15 cellular contexts compared by ENCODE assay signal in genomic region chr14:93683241-93683640, GRCh38.
DNase-seq lines count a peak whose midpoint lies in the region; ATAC-seq, FAIRE-seq and TF ChIP-seq lines count a peak whose summit lies in the region.
"Had no signal": no experiment of that assay in that cellular context is flagged by ENCODE, and none has a peak within 500 bp of the region (broad histone marks: within the 10 kb centered on the region; RNA-seq: fewer than 3 reads in every experiment).

No MANE protein-coding gene starts in this region.

- H3K36me3 ChIP-seq in DND-41 (ENCODE audit: insufficient read depth, low read length) = no peaks in the 10 kb centered on the region
- H3K36me3 ChIP-seq in OCI-LY7 (ENCODE audit: insufficient read depth, low read length) = no peaks in the 10 kb centered on the region
- H3K36me3 ChIP-seq: breast epithelium, esophagus muscularis mucosa had no signal

- H3K27ac ChIP-seq in DND-41 (ENCODE audit: low read length) (no peak overlapping the region), OCI-LY7 (ENCODE audit: low read depth, low read length, poor library complexity, severe bottlenecking) (no peak overlapping the region)
- H3K27ac ChIP-seq: breast epithelium, esophagus muscularis mucosa had no signal

- no peaks in the 10 kb centered on the region for H3K9me3 Mint-ChIP-seq in T-cell
- H3K9me3 Mint-ChIP-seq: activated T-helper 2 cell treated with anti-CD3 and anti-CD28 coated beads, Interferon-gamma antibody, Interleukin-2, Interleukin-4, amounts not matched to agents 10 μg/mL and 5 μg/mL and 100 μg/mL, durations not matched to agents 14 hours and 24 hours and 36 hours had no signal

- ATAC-seq in DND-41 (ENCODE audit: insufficient read depth, low read depth) = no peak
- ATAC-seq in T-cell (replicated peaks in 1 of 4) = no peak

- no peaks in the 10 kb centered on the region for H3K4me1 Mint-ChIP-seq in T-cell
- H3K4me1 Mint-ChIP-seq: activated B cell treated with CpG ODN at 0.5 μM for 24 hours, naive B cell had no signal

- POLR2A ChIA-PET in HEK293T (lab: Yijun Ruan, JAX) = no interaction called here
- POLR2A ChIA-PET in OCI-LY7 (lab: Charles Lee) = interaction anchor here (0.8 kb wide), 1 partner anchor 461 kb away, joined by 4 read pairs; no protein-coding TSS in a partner anchor
- POLR2A ChIA-PET in T-cell (lab: Charles Lee) = no interaction called here

- H3K27me3 Mint-ChIP-seq in T-cell = peaks cover 20 to 44% of the 10 kb centered on the region in 2 donors

- H3K9ac ChIP-seq in DND-41 (ENCODE audit: low read depth, low read length) = no peak overlapping the region

- CTCF ChIA-PET in HEK293T (lab: Yijun Ruan, JAX) (no interaction called here), OCI-LY7 (lab: Charles Lee; ENCODE audit: unreplicated experiment) (no interaction called here), T-cell (lab: Charles Lee) (no interaction called here)

- H3K36me3 Mint-ChIP-seq in T-cell = no peaks in the 10 kb centered on the region
- H3K36me3 Mint-ChIP-seq: naive B cell had no signal

- FAIRE-seq in GM12892 (lab: Jason Lieb, UNC) = no peak

- H2AFZ ChIP-seq in DND-41 (ENCODE audit: low read depth, low read length) (no peak overlapping the region), OCI-LY7 (ENCODE audit: low read length) (peak overlapping the region; percentile 42)

- DNase-seq in DND-41 (peak; percentile 15), HEK293T (ENCODE audit: extremely low spot score) (peak; percentile 39), OCI-LY7 (ENCODE audit: low spot score) (peak; percentile 49), germinal center (ENCODE audit: low spot score) (peak; percentile 11), T-cell (no peak), NCI-H1930 (lab: John Stamatoyannopoulos, UW) (no peak), GM12892 (ENCODE audit: insufficient read length) (no peak), Ammon's horn (ENCODE audit: low spot score) (no peak)
- DNase-seq: activated B cell treated with CpG ODN at 0.5 μM for 24 hours, islet precursor cell, KG1, naive B cell had no signal

- no peak overlapping the region for H3K4me3 Mint-ChIP-seq in T-cell
- H3K4me3 Mint-ChIP-seq: activated B cell treated with CpG ODN at 0.5 μM for 24 hours, naive B cell had no signal

- intact Hi-C loops in OCI-LY7 (cut with micrococcal nuclease; ENCODE audit: unreplicated experiment) = no loop called here

- TF ChIP-seq POLR2A in GM12892 (IDR thresholded peaks at IDR 0.05; ENCODE audit: low read depth, low read length) = no peak

- H3K4me1 ChIP-seq in DND-41 (ENCODE audit: insufficient read depth, low read length) (no peaks in the 10 kb centered on the region), OCI-LY7 (ENCODE audit: insufficient read depth, low read length, poor library complexity, severe bottlenecking) (no peaks in the 10 kb centered on the region)
- H3K4me1 ChIP-seq: esophagus muscularis mucosa had no signal

- H3K27ac Mint-ChIP-seq in T-cell = no peak overlapping the region
- H3K27ac Mint-ChIP-seq: activated B cell treated with CpG ODN at 0.5 μM for 24 hours; activated T-helper 2 cell treated with anti-CD3 and anti-CD28 coated beads, Interferon-gamma antibody, Interleukin-2, Interleukin-4, amounts not matched to agents 10 μg/mL and 5 μg/mL and 100 μg/mL, durations not matched to agents 14 hours and 24 hours and 36 hours; naive B cell had no signal

- H3K9me2 ChIP-seq in OCI-LY7 (ENCODE audit: insufficient read depth, low read length) = no peaks in the 10 kb centered on the region

- H3K79me2 ChIP-seq in DND-41 (ENCODE audit: insufficient read depth, low read length) = no peaks in the 10 kb centered on the region
- H3K79me2 ChIP-seq in OCI-LY7 (ENCODE audit: insufficient read depth, low read depth, low read length) = no peaks in the 10 kb centered on the region

- peaks cover 12% of the 10 kb centered on the region for H3K27me3 ChIP-seq in DND-41 (ENCODE audit: insufficient read depth, low read length, poor library complexity)
- H3K27me3 ChIP-seq: breast epithelium, esophagus muscularis mucosa had no signal

- H3K9me3 ChIP-seq in DND-41 (ENCODE audit: insufficient read depth, low read length, severe bottlenecking) = no peaks in the 10 kb centered on the region
- H3K9me3 ChIP-seq in OCI-LY7 (ENCODE audit: low read length) = no peaks in the 10 kb centered on the region
- H3K9me3 ChIP-seq: breast epithelium, esophagus muscularis mucosa had no signal

- H4K20me1 ChIP-seq in DND-41 (ENCODE audit: insufficient read depth, low read length) = no peaks in the 10 kb centered on the region
- H4K20me1 ChIP-seq in OCI-LY7 (ENCODE audit: insufficient read depth, low read length) = no peaks in the 10 kb centered on the region

- H3K4me2 ChIP-seq in DND-41 (ENCODE audit: insufficient read depth, low read length) = no peak overlapping the region
- H3K4me2 ChIP-seq in OCI-LY7 (ENCODE audit: low read length) = no peak overlapping the region

- TF ChIP-seq CTCF in DND-41 (IDR thresholded peaks at IDR 0.05; ENCODE audit: borderline replicate concordance, extremely low read depth, low read length, poor library complexity, severe bottlenecking) = no peak
- no peak for TF ChIP-seq CTCF in OCI-LY7 (conservative IDR thresholded peaks at IDR 0.05; ENCODE audit: low read length)

- no peak overlapping the region for H3K4me3 ChIP-seq in DND-41 (ENCODE audit: low read depth in 1 of 2, low read length in 2 of 2)
- H3K4me3 ChIP-seq in OCI-LY7 (ENCODE audit: low read depth, low read length, poor library complexity, severe bottlenecking) = no peak overlapping the region
- H3K4me3 ChIP-seq: breast epithelium, esophagus muscularis mucosa had no signal

- no TSS peak for BruUV-seq in OCI-LY7 (replicated peaks; lab: Mats Ljungman, UMichigan)

TF ChIP-seq in HEK293T, 16 proteins besides CTCF, POLR2A, EP300 and RAD21:
- TF ChIP-seq FOXM1 (IDR thresholded peaks at IDR 0.05; ENCODE audit: borderline replicate concordance) (no peak), ZNF384 (IDR thresholded peaks at IDR 0.05) (0 out of 2 replicates have a peak, but pooled peaks have one; percentile 35)
TF ChIP-seq in HEK293T: peak in this region for 1.

Comparison
In these comparisons a context has a peak if more than half of its experiments do, and no peak if none do; other contexts are left out.
1. DNase-seq: peak in DND-41 (single experiment), HEK293T (single experiment), OCI-LY7 (single experiment) and germinal center (single experiment); none in T-cell (0 of 34), NCI-H1930 (0 of 2), GM12892 (single experiment) and Ammon's horn (single experiment).